1 cellular context compared by ENCODE assay signal in genomic region chr16:75578212-75578611, GRCh38.
TF ChIP-seq lines count a peak whose summit lies in the region.

No MANE protein-coding gene starts in this region.

TF ChIP-seq in K562, 482 proteins besides CTCF, POLR2A, EP300 and RAD21 (continued from another document and continues in another):
- peak; percentile 49 for TF ChIP-seq E2F8 (IDR thresholded peaks at IDR 0.05; ENCODE audit: low read depth, partially characterized antibody)
- no peak for TF ChIP-seq KAT8 (IDR thresholded peaks at IDR 0.05; ENCODE audit: low read depth)
- TF ChIP-seq MTF1 (CRISPR knock-in tag; IDR thresholded peaks at IDR 0.05; ENCODE audit: borderline replicate concordance): no peak
- TF ChIP-seq, protein P1, sequence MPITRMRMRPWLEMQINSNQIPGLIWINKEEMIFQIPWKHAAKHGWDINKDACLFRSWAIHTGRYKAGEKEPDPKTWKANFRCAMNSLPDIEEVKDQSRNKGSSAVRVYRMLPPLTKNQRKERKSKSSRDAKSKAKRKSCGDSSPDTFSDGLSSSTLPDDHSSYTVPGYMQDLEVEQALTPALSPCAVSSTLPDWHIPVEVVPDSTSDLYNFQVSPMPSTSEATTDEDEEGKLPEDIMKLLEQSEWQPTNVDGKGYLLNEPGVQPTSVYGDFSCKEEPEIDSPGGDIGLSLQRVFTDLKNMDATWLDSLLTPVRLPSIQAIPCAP (CRISPR knock-in tag; IDR thresholded peaks at IDR 0.05; ENCODE audit: borderline replicate concordance): no peak
- no peak for TF ChIP-seq ZNF184 (CRISPR knock-in tag; IDR thresholded peaks at IDR 0.05)
- no peak for TF ChIP-seq EWSR1 (IDR thresholded peaks at IDR 0.05; ENCODE audit: borderline replicate concordance, low read depth, partially characterized antibody)
- TF ChIP-seq KLF13 (tag; IDR thresholded peaks at IDR 0.05; ENCODE audit: borderline replicate concordance, low read depth): no peak
- TF ChIP-seq, protein P2, sequence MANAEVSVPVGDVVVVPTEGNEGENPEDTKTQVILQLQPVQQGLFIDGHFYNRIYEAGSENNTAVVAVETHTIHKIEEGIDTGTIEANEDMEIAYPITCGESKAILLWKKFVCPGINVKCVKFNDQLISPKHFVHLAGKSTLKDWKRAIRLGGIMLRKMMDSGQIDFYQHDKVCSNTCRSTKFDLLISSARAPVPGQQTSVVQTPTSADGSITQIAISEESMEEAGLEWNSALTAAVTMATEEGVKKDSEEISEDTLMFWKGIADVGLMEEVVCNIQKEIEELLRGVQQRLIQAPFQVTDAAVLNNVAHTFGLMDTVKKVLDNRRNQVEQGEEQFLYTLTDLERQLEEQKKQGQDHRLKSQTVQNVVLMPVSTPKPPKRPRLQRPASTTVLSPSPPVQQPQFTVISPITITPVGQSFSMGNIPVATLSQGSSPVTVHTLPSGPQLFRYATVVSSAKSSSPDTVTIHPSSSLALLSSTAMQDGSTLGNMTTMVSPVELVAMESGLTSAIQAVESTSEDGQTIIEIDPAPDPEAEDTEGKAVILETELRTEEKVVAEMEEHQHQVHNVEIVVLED (CRISPR knock-in tag; IDR thresholded peaks at IDR 0.05): no peak
- TF ChIP-seq THAP12 (CRISPR knock-in tag; IDR thresholded peaks at IDR 0.05): no peak
- no peak for TF ChIP-seq ZSCAN29 (IDR thresholded peaks at IDR 0.05)
- TF ChIP-seq HDAC2 (IDR thresholded peaks at IDR 0.05): peak; percentile 60
- TF ChIP-seq NONO (IDR thresholded peaks at IDR 0.05; ENCODE audit: low read depth in 2 of 2, low read length in 1 of 2): no peak
- no peak for TF ChIP-seq MTA1 (IDR thresholded peaks at IDR 0.05; ENCODE audit: borderline replicate concordance)
- peak; percentile 48 for TF ChIP-seq SMAD4 (CRISPR knock-in tag; conservative IDR thresholded peaks at IDR 0.05)
- no peak for TF ChIP-seq CCAR2 (IDR thresholded peaks at IDR 0.05; ENCODE audit: low read depth, low read length)
- no peak for TF ChIP-seq BRCA1 (IDR thresholded peaks at IDR 0.05)
- TF ChIP-seq BRCA1 (CRISPR knock-in tag; IDR thresholded peaks at IDR 0.05): no peak
- TF ChIP-seq, protein P3, sequence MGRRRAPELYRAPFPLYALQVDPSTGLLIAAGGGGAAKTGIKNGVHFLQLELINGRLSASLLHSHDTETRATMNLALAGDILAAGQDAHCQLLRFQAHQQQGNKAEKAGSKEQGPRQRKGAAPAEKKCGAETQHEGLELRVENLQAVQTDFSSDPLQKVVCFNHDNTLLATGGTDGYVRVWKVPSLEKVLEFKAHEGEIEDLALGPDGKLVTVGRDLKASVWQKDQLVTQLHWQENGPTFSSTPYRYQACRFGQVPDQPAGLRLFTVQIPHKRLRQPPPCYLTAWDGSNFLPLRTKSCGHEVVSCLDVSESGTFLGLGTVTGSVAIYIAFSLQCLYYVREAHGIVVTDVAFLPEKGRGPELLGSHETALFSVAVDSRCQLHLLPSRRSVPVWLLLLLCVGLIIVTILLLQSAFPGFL (CRISPR knock-in tag; IDR thresholded peaks at IDR 0.05): no peak
- no peak for TF ChIP-seq GABPB1 (CRISPR knock-in tag; IDR thresholded peaks at IDR 0.05)
- no peak for TF ChIP-seq ZNF318 (IDR thresholded peaks at IDR 0.05; ENCODE audit: borderline replicate concordance in 1 of 2, low read depth in 1 of 2)
- peak; percentile 42; the same call in 1 of the 2 replicates for TF ChIP-seq ZEB2 (IDR thresholded peaks at IDR 0.05)
- TF ChIP-seq ATF7 (IDR thresholded peaks at IDR 0.05): no peak; the same call in 1 of the 2 replicates
- no peak for TF ChIP-seq RBM25 (IDR thresholded peaks at IDR 0.05; ENCODE audit: low read depth, low read length, severe bottlenecking)
- peak; percentile 58 for TF ChIP-seq MTA2 (IDR thresholded peaks at IDR 0.05; ENCODE audit: low read depth)
- TF ChIP-seq PHF8 (IDR thresholded peaks at IDR 0.05; ENCODE audit: borderline replicate concordance, low read length): no peak
- no peak for TF ChIP-seq ATF4 (CRISPR knock-in tag; IDR thresholded peaks at IDR 0.05)
- TF ChIP-seq RUNX1 (IDR thresholded peaks at IDR 0.05; ENCODE audit: low read depth): no peak
- no peak for TF ChIP-seq HMGXB4 (CRISPR knock-in tag; IDR thresholded peaks at IDR 0.05)
- no peak for TF ChIP-seq E2F6 (IDR thresholded peaks at IDR 0.05; ENCODE audit: borderline replicate concordance in 1 of 2, extremely low read depth in 1 of 2, insufficient read depth in 1 of 2, insufficient read length in 1 of 2, low read depth in 1 of 2, low read length in 1 of 2, poor library complexity in 1 of 2, severe bottlenecking in 1 of 2)
- TF ChIP-seq, protein P4, sequence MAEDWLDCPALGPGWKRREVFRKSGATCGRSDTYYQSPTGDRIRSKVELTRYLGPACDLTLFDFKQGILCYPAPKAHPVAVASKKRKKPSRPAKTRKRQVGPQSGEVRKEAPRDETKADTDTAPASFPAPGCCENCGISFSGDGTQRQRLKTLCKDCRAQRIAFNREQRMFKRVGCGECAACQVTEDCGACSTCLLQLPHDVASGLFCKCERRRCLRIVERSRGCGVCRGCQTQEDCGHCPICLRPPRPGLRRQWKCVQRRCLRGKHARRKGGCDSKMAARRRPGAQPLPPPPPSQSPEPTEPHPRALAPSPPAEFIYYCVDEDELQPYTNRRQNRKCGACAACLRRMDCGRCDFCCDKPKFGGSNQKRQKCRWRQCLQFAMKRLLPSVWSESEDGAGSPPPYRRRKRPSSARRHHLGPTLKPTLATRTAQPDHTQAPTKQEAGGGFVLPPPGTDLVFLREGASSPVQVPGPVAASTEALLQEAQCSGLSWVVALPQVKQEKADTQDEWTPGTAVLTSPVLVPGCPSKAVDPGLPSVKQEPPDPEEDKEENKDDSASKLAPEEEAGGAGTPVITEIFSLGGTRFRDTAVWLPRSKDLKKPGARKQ (CRISPR knock-in tag; IDR thresholded peaks at IDR 0.05): no peak
- no peak for TF ChIP-seq ZNF717 (CRISPR knock-in tag; IDR thresholded peaks at IDR 0.05)
- TF ChIP-seq NFATC3 (IDR thresholded peaks at IDR 0.05): no peak
- no peak for TF ChIP-seq TCFL5 (CRISPR knock-in tag; conservative IDR thresholded peaks at IDR 0.05)
- TF ChIP-seq ETV5 (CRISPR knock-in tag; IDR thresholded peaks at IDR 0.05; ENCODE audit: low read depth): no peak
- no peak for TF ChIP-seq SMAD1 (IDR thresholded peaks at IDR 0.05; ENCODE audit: low read depth, low read length, partially characterized antibody)
- no peak for TF ChIP-seq MYBL2 (IDR thresholded peaks at IDR 0.05; ENCODE audit: low read depth)
- no peak for TF ChIP-seq MYBL2 (CRISPR knock-in tag; IDR thresholded peaks at IDR 0.05; ENCODE audit: borderline replicate concordance)
- no peak for TF ChIP-seq ARHGAP35 (IDR thresholded peaks at IDR 0.05; ENCODE audit: partially characterized antibody)
- no peak for TF ChIP-seq ZNF584 (CRISPR knock-in tag; IDR thresholded peaks at IDR 0.05; ENCODE audit: low read depth)
- TF ChIP-seq CBFA2T3 (IDR thresholded peaks at IDR 0.05): peak; percentile 90
